In genomic region chr10:4830546-4830945, GRCh38 we compare ENCODE assay signal across 23 cellular contexts. TPM values are rescaled to one million over a fixed set of nuclear protein-coding genes. Genes with fewer than 3 reads are reported as not detected.
DNase-seq lines count a peak whose midpoint lies in the region; ATAC-seq and TF ChIP-seq lines count a peak whose summit lies in the region.
"Had no signal": no experiment of that assay in that cellular context is flagged by ENCODE, and none has a peak within 500 bp of the region (broad histone marks: within the 10 kb centered on the region; RNA-seq: fewer than 3 reads in every experiment).

No MANE protein-coding gene starts in this region.

- H3K4me1 Mint-ChIP-seq in neural crest cell, result peaks cover 26% of the 10 kb centered on the region

- no peaks in the 10 kb centered on the region for H3K36me3 Mint-ChIP-seq in neural crest cell (ENCODE audit: low read depth)

- 35 to 57% methylated on average over 7 of the region's 7 CpGs for WGBS in thyroid gland, 2 donors

- H3K27ac ChIP-seq in coronary artery, result no peak overlapping the region
- peak overlapping the region in 2 of 3 donors; percentile 12 to 30 for H3K27ac ChIP-seq in thyroid gland
- H3K27ac ChIP-seq: A549; BLaER1 treated with 17β-estradiol and CSF1 and Interleukin-3, amounts not matched to agents 10 nM and 100 nM had no signal

- H3K27me3 ChIP-seq in thyroid gland, result no peaks in the 10 kb centered on the region
- H3K27me3 ChIP-seq: BE2C had no signal

- no peaks in the 10 kb centered on the region for H3K36me3 ChIP-seq in thyroid gland
- H3K36me3 ChIP-seq: BE2C; BLaER1 treated with 17β-estradiol and CSF1 and Interleukin-3, amounts not matched to agents 10 nM and 100 nM had no signal

- peak; percentile 45 for DNase-seq in COLO829 (ENCODE audit: low spot score)
- DNase-seq in coronary artery (ENCODE audit: low spot score), result peak; percentile 43
- DNase-seq in neural crest cell (ENCODE audit: low read depth, low spot score), result no peak
- DNase-seq in thyroid gland, result peak; percentile 59 to 65
- no peak for DNase-seq in glomerular visceral epithelial cell (ENCODE audit: extremely low spot score)
- DNase-seq: 8988T; ACHN; AML-193; BE2C; CD4-positive, alpha-beta memory T cell; DMS 273 treated with DMSO at 0.1 percent for 48 hours; DMS79; EL; GDM1; GOT3; H7; HCEC 1CT had no signal

- H3K9me3 Mint-ChIP-seq in neural crest cell, result no peaks in the 10 kb centered on the region

- no peaks in the 10 kb centered on the region for H3K9me3 ChIP-seq in thyroid gland
- H3K9me3 ChIP-seq: BE2C had no signal

- ATAC-seq in GM21825 (IDR thresholded peaks at IDR 0.05; ENCODE audit: unreplicated experiment) (no peak), HG02763 (IDR thresholded peaks at IDR 0.05; ENCODE audit: unreplicated experiment) (no peak)
- ATAC-seq: A549, GM12878 had no signal

- peak overlapping the region; percentile 0 for H3K27ac Mint-ChIP-seq in neural crest cell (ENCODE audit: unreplicated experiment)
- H3K27ac Mint-ChIP-seq: CD14-positive monocyte had no signal

- peaks cover 12 to 27% of the 10 kb centered on the region in 2 donors for H3K4me1 ChIP-seq in thyroid gland
- H3K4me1 ChIP-seq: BE2C; BLaER1 treated with 17β-estradiol and CSF1 and Interleukin-3, amounts not matched to agents 10 nM and 100 nM had no signal

- intact Hi-C loops in thyroid gland (cut with DNase I), result loop anchor here (10.0 kb wide), 1 partner anchor 554 kb away; no protein-coding TSS in a partner anchor

- H3K27me3 Mint-ChIP-seq in neural crest cell (ENCODE audit: low read depth), result peaks cover 33% of the 10 kb centered on the region

- TF ChIP-seq CTCF in coronary artery (IDR thresholded peaks at IDR 0.05) (no peak), neural crest cell (conservative IDR thresholded peaks at IDR 0.05) (no peak), thyroid gland (IDR thresholded peaks at IDR 0.05) (no peak)

- H3K4me3 Mint-ChIP-seq in neural crest cell, result no peak overlapping the region
- H3K4me3 Mint-ChIP-seq: CD14-positive monocyte; CD4-positive, alpha-beta memory T cell had no signal

- TF ChIP-seq POLR2A in thyroid gland (IDR thresholded peaks at IDR 0.05), result peak in 1 of 2 donors; percentile 31

- H3K4me3 ChIP-seq in coronary artery (no peak overlapping the region), thyroid gland (replicated peaks in 1 of 3) (no peak overlapping the region)
- H3K4me3 ChIP-seq: A549; BLaER1 treated with 17β-estradiol and CSF1 and Interleukin-3, amounts not matched to agents 10 nM and 100 nM; GM12878 had no signal

RNA-seq across cellular contexts. Expression of gene AKR1E2, which starts 4.5 kb away (rescaled TPM):
- total RNA-seq in neural crest cell (3.9 and 5.1 TPM in 2 replicates), thyroid gland (10 to 100 TPM; 14.4 to 18.5 (median 15.9) TPM)
- total RNA-seq: GM12878 had no signal

Comparison
In these comparisons a context has a peak if more than half of its experiments do, and no peak if none do; other contexts are left out.
1. DNase-seq: peak in COLO829 (single experiment), coronary artery (single experiment) and thyroid gland (2 of 2); none in neural crest cell (single experiment) and glomerular visceral epithelial cell (single experiment).
2. H3K27ac ChIP-seq: peak in thyroid gland (2 of 3); none in coronary artery (0 of 2).